In genomic region chr4:12926189-12927066, GRCh38 we compare ENCODE assay signal across 14 cellular contexts.
A peak's percentile ranks its signal among the peaks of the same experiment; 100 is the strongest.
DNase-seq lines count a peak whose midpoint lies in the region; ATAC-seq and TF ChIP-seq lines count a peak whose summit lies in the region.
"Had no signal": no experiment of that assay in that cellular context is flagged by ENCODE, and none has a peak within 500 bp of the region (broad histone marks: within the 10 kb centered on the region; RNA-seq: fewer than 3 reads in every experiment).

No MANE protein-coding gene starts in this region.

- WGBS in stomach, 5 donors, result 49 to 72% (median 67%) methylated on average over 5 of the region's 5 CpGs

- no peak overlapping the region for H3K4me3 ChIP-seq in A673 (ENCODE audit: low read depth, low read length, poor library complexity, severe bottlenecking)
- H3K4me3 ChIP-seq in stomach, result no peak overlapping the region
- H3K4me3 ChIP-seq: HAP-1, MG63 had no signal

- POLR2A ChIA-PET in A673 (lab: Charles Lee; ENCODE audit: low non-redundant PET), result no interaction called here

- DNase-seq in A673 (ENCODE audit: low spot score) (peak; percentile 66), NOMO-1 treated with dmso at 0.1 percent for 144 hours (lab: John Stamatoyannopoulos, UW; ENCODE audit: unreplicated experiment) (peak; percentile 50), ureter (ENCODE audit: low spot score) (no peak), stomach (no peak), NCI-H1694 (lab: John Stamatoyannopoulos, UW) (no peak)
- DNase-seq: activated CD8-positive, alpha-beta memory T cell treated with anti-CD3 and anti-CD28 coated beads, Interleukin-2, amount 10 ng/mL, durations not matched to agents 7 days and 5 days; cerebellar nuclear complex; MG63; NCI-H446 treated with DMSO at 0.1 percent for 48 hours; SIG-M5 had no signal

- no peak for TF ChIP-seq EP300 in stomach (IDR thresholded peaks at IDR 0.05)

- intact Hi-C loops in A673 (cut with micrococcal nuclease; ENCODE audit: unreplicated experiment), result no loop called here
- intact Hi-C loops in stomach (cut with DNase I; ENCODE audit: low total_unique reads), result no loop called here

- no peaks in the 10 kb centered on the region for H3K36me3 ChIP-seq in A673 (ENCODE audit: insufficient read depth, low read length, poor library complexity, severe bottlenecking)
- H3K36me3 ChIP-seq in stomach, result no peaks in the 10 kb centered on the region
- H3K36me3 ChIP-seq: HAP-1, MG63 had no signal

- no peak overlapping the region for H3K27ac ChIP-seq in A673 (ENCODE audit: low read depth, low read length, poor library complexity, severe bottlenecking)
- no peak overlapping the region for H3K27ac ChIP-seq in stomach

- TF ChIP-seq POLR2A in stomach (IDR thresholded peaks at IDR 0.05), result no peak

- BruUV-seq in A673 (replicated peaks; lab: Mats Ljungman, UMichigan), result no TSS peak

- ATAC-seq in GM18870 (IDR thresholded peaks at IDR 0.05; ENCODE audit: unreplicated experiment) (peak; percentile 87), HG03139 (IDR thresholded peaks at IDR 0.05; ENCODE audit: unreplicated experiment) (peak; percentile 56), HG03097 (IDR thresholded peaks at IDR 0.05; ENCODE audit: low FRiP score, unreplicated experiment) (no peak)
- ATAC-seq: activated CD8-positive, alpha-beta memory T cell treated with anti-CD3 and anti-CD28 coated beads, Interleukin-2, amount 10 ng/mL, durations not matched to agents 7 days and 5 days had no signal

- no peaks in the 10 kb centered on the region for H3K4me1 ChIP-seq in A673 (ENCODE audit: insufficient read depth, low read length, poor library complexity, severe bottlenecking)
- no peaks in the 10 kb centered on the region for H3K4me1 ChIP-seq in stomach

- CTCF ChIA-PET in A673 (lab: Charles Lee), result no interaction called here

- H3K9me3 ChIP-seq in A673 (ENCODE audit: low read depth, low read length, poor library complexity, severe bottlenecking) (no peaks in the 10 kb centered on the region), stomach (no peaks in the 10 kb centered on the region)
- H3K9me3 ChIP-seq: HAP-1, MG63 had no signal

- peaks cover 31% of the 10 kb centered on the region for H3K27me3 ChIP-seq in A673 (replicated peaks; ENCODE audit: insufficient read depth, low read depth, low read length, poor library complexity)
- H3K27me3 ChIP-seq in stomach, result no peaks in the 10 kb centered on the region
- H3K27me3 ChIP-seq: MG63 had no signal

- TF ChIP-seq CTCF in A673 (conservative IDR thresholded peaks at IDR 0.05; ENCODE audit: low read depth, low read length) (no peak), stomach (IDR thresholded peaks at IDR 0.05) (no peak)

Comparison
In these comparisons a context has a peak if more than half of its experiments do, and no peak if none do; other contexts are left out.
1. DNase-seq: peak in A673 (single experiment) and NOMO-1 treated with dmso at 0.1 percent for 144 hours (single experiment); none in ureter (single experiment), stomach (single experiment) and NCI-H1694 (single experiment).